ENCODE assay signal across 20 cellular contexts in the genomic region with DNA sequence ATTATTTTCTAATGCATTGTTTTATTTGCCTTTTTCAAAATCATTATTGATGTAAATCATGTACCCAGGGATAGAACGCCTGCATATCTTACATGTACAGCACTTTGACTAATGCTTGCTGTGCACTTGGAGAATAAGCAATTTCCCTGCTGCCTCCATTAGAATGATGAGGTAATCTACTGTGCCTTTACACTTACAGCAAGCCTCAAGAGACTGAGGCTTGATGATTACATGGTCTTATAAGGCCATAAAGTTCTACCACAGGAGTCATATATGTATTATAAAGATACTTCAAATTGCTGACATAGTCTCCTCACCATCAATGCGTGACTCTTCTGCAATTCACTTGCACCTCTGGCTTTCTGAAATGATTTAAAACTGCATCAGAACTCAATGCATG.
"Had no signal": no experiment of that assay in that cellular context is flagged by ENCODE, and none has a peak within 500 bp of the region (broad histone marks: within the 10 kb centered on the region; RNA-seq: fewer than 3 reads in every experiment).

No MANE protein-coding gene starts in this region.

- H3K4me1 Mint-ChIP-seq: immature natural killer cell; memory B cell; mesothelial cell of epicardium; natural killer cell; neural progenitor cell; stimulated activated memory B cell treated with anti-CD40 and anti-IgM and Interleukin-4, amounts not matched to agents 10 μg/mL and 1 μg/mL and 100 μg/mL, for 72 hours had no signal

- H3K9me3 Mint-ChIP-seq: mesothelial cell of epicardium; neural progenitor cell; stimulated activated memory B cell treated with anti-CD40 and anti-IgM and Interleukin-4, amounts not matched to agents 10 μg/mL and 1 μg/mL and 100 μg/mL, for 72 hours; stimulated activated naive CD8-positive, alpha-beta T cell treated with anti-CD3 and anti-CD28 coated beads, Interleukin-15, Interleukin-2, amounts not matched to agents 100 ng/mL and 50 ng/mL, for 24 hours had no signal

- H3K4me3 Mint-ChIP-seq: immature natural killer cell; memory B cell; mesothelial cell of epicardium; natural killer cell; neural progenitor cell; stimulated activated memory B cell treated with anti-CD40 and anti-IgM and Interleukin-4, amounts not matched to agents 10 μg/mL and 1 μg/mL and 100 μg/mL, for 72 hours; stimulated activated naive CD8-positive, alpha-beta T cell treated with anti-CD3 and anti-CD28 coated beads, Interleukin-15, Interleukin-2, amounts not matched to agents 100 ng/mL and 50 ng/mL, for 24 hours had no signal

- FAIRE-seq: keratinocyte, pancreas had no signal

- H3K27ac Mint-ChIP-seq: immature natural killer cell; memory B cell; mesothelial cell of epicardium; natural killer cell; neural progenitor cell; progenitor cell of endocrine pancreas; stimulated activated memory B cell treated with anti-CD40 and anti-IgM and Interleukin-4, amounts not matched to agents 10 μg/mL and 1 μg/mL and 100 μg/mL, for 72 hours; stimulated activated naive CD8-positive, alpha-beta T cell treated with anti-CD3 and anti-CD28 coated beads, Interleukin-15, Interleukin-2, amounts not matched to agents 100 ng/mL and 50 ng/mL, for 24 hours had no signal

- DNase-seq: cortex of kidney; dorsolateral prefrontal cortex; effector CD8-positive, alpha-beta T cell; immature natural killer cell; left ventricle myocardium inferior; lower lobe of right lung; natural killer cell; nucleus accumbens; pancreas; right cardiac atrium; stimulated activated CD4-positive, alpha-beta T cell treated with anti-CD3 and anti-CD28 coated beads, Interleukin-4, amount 100 ng/mL, for 24 hours; tibial artery had no signal

- H3K27me3 Mint-ChIP-seq: memory B cell; progenitor cell of endocrine pancreas; stimulated activated memory B cell treated with anti-CD40 and anti-IgM and Interleukin-4, amounts not matched to agents 10 μg/mL and 1 μg/mL and 100 μg/mL, for 72 hours; stimulated activated naive CD8-positive, alpha-beta T cell treated with anti-CD3 and anti-CD28 coated beads, Interleukin-15, Interleukin-2, amounts not matched to agents 100 ng/mL and 50 ng/mL, for 24 hours had no signal

- H3K36me3 Mint-ChIP-seq: immature natural killer cell; memory B cell; mesothelial cell of epicardium; natural killer cell; stimulated activated memory B cell treated with anti-CD40 and anti-IgM and Interleukin-4, amounts not matched to agents 10 μg/mL and 1 μg/mL and 100 μg/mL, for 72 hours had no signal

- ATAC-seq: gastroesophageal sphincter; lower lobe of right lung; natural killer cell; pancreas; right cardiac atrium; stimulated activated memory B cell treated with anti-CD40 and anti-IgM and Interleukin-4, amounts not matched to agents 10 μg/mL and 1 μg/mL and 100 μg/mL, for 72 hours had no signal
